27 cellular contexts compared by ENCODE assay signal in genomic region chr2:65465124-65465523, GRCh38. TPM values are rescaled to one million over a fixed set of nuclear protein-coding genes. Genes with fewer than 3 reads are reported as not detected.
A peak's percentile ranks its signal among the peaks of the same experiment; 100 is the strongest.
DNase-seq lines count a peak whose midpoint lies in the region; ATAC-seq and TF ChIP-seq lines count a peak whose summit lies in the region.
"Had no signal": no experiment of that assay in that cellular context is flagged by ENCODE, and none has a peak within 500 bp of the region (broad histone marks: within the 10 kb centered on the region; RNA-seq: fewer than 3 reads in every experiment).

No MANE protein-coding gene starts in this region.

- no peak for TF ChIP-seq CTCF in fibroblast of the aortic adventitia (IDR thresholded peaks at IDR 0.05; ENCODE audit: insufficient read depth, low read length)

- ATAC-seq in Right ventricle myocardium superior (ENCODE audit: poor library complexity) (peak; percentile 64), SK-N-SH treated with all-trans-retinoic acid at 6 μM for 48 hours (peak; percentile 65), HG02870 (IDR thresholded peaks at IDR 0.05; ENCODE audit: unreplicated experiment) (no peak), GM18498 (IDR thresholded peaks at IDR 0.05; ENCODE audit: unreplicated experiment) (no peak), GM21447 (IDR thresholded peaks at IDR 0.05; ENCODE audit: unreplicated experiment) (no peak)
- ATAC-seq: activated CD8-positive, alpha-beta memory T cell treated with anti-CD3 and anti-CD28 coated beads, Interleukin-2, amount 10 ng/mL, durations not matched to agents 7 days and 5 days; activated T-cell treated with anti-CD3 and anti-CD28 coated beads, Interleukin-2, amount 50 U/mL, for 72 hours; left colon had no signal

- DNase-seq in Right ventricle myocardium superior: no peak
- DNase-seq in cardiac septum (ENCODE audit: low spot score): no peak
- peak; percentile 21 for DNase-seq in fibroblast of the aortic adventitia (ENCODE audit: low read depth)
- DNase-seq in A172 (ENCODE audit: low spot score): no peak
- DNase-seq: activated CD4-positive, alpha-beta T cell treated with anti-CD3 and anti-CD28 coated beads, Interleukin-2, amount 10 ng/mL, durations not matched to agents 7 days and 5 days; activated CD8-positive, alpha-beta memory T cell treated with anti-CD3 and anti-CD28 coated beads, Interleukin-2, amount 10 ng/mL, durations not matched to agents 7 days and 5 days; activated naive CD4-positive, alpha-beta T cell treated with Interleukin-2 at 50 U/mL for 16 hours; activated T-cell treated with anti-CD3 and anti-CD28 coated beads, Interleukin-2, amount 50 U/mL, for 72 hours; adrenal gland; colonic mucosa; DMS53; effector memory CD4-positive, alpha-beta T cell; erythroblast; H9; left colon; NCI-H1105; NCI-H1930; NCI-H2227 treated with DMSO at 0.1 percent for 48 hours; OCI-M1; stimulated activated naive CD4-positive, alpha-beta T cell treated with Interleukin-2 at 50 U/mL for 16 hours had no signal

- H3K4me3 ChIP-seq in fibroblast of the aortic adventitia (ENCODE audit: low read depth, low read length): no peak overlapping the region
- H3K4me3 ChIP-seq: adrenal gland, breast epithelium, colonic mucosa, thoracic aorta, vagina had no signal

- intact Hi-C loops in Right ventricle myocardium superior (cut with DNase I) (no loop called here), cardiac septum (cut with DNase I) (no loop called here)

TF ChIP-seq in SK-N-SH treated with all-trans-retinoic acid at 6 μM for 48 hours, 23 proteins besides CTCF, POLR2A, EP300 and RAD21:
- TF ChIP-seq CREB5 (CRISPR knock-in tag; IDR thresholded peaks at IDR 0.05; ENCODE audit: low read depth) (no peak), RARB (CRISPR knock-in tag; IDR thresholded peaks at IDR 0.05) (no peak), ZNF8 (CRISPR knock-in tag; IDR thresholded peaks at IDR 0.05) (no peak), PPARA (CRISPR knock-in tag; IDR thresholded peaks at IDR 0.05; ENCODE audit: borderline replicate concordance) (no peak), ESRRG (CRISPR knock-in tag; IDR thresholded peaks at IDR 0.05) (no peak)

RNA-seq across cellular contexts. Expression of gene SPRED2, which starts 32.7 kb away (rescaled TPM):
- 14.9 TPM for total RNA-seq in Right ventricle myocardium superior
- total RNA-seq in cardiac septum: 22.0 TPM
- total RNA-seq in fibroblast of the aortic adventitia (ENCODE audit: low replicate concordance): 11.9 and 20.6 TPM in 2 replicates
- total RNA-seq in A172 (2014; rRNA removed; shearing (Covaris generic)): 7.1 and 13.6 TPM in 2 replicates

Comparison
In these comparisons a context has a peak if more than half of its experiments do, and no peak if none do; other contexts are left out.
1. ATAC-seq: peak in Right ventricle myocardium superior (single experiment) and SK-N-SH treated with all-trans-retinoic acid at 6 μM for 48 hours (single experiment); none in HG02870 (single experiment), GM18498 (single experiment) and GM21447 (single experiment).